Comparison of ENCODE assay signal across 8 cellular contexts in the genomic region with DNA sequence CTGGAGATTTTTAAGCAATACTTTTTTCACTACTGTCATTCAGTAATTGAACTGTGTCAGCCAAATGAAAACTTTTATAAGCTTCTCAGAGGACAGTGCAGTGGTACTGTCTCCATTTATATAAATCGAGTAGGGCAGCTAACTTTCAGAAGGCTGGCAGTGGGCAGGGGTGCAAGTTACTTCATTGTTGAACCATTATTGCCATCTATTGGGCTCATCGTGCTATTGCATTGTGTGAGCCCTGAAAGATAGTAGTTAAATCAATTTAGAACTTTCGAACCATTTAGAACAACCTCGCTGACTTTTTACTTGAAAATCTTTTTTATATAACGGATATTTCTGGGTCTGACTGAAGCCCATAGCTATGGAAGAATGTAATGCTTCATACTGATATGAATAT.
DNase-seq lines count a peak whose midpoint lies in the region; ATAC-seq and TF ChIP-seq lines count a peak whose summit lies in the region.

No MANE protein-coding gene starts in this region.

- H3K4me3 Mint-ChIP-seq in activated T-cell treated with anti-CD3 and anti-CD28 coated beads, Interleukin-2, amount 50 U/mL, for 24 hours: no peak overlapping the region
- H3K4me3 Mint-ChIP-seq in immature natural killer cell: no peak overlapping the region

- H3K9me3 Mint-ChIP-seq in activated T-cell treated with anti-CD3 and anti-CD28 coated beads, Interleukin-2, amount 50 U/mL, for 24 hours: no peaks in the 10 kb centered on the region
- no peaks in the 10 kb centered on the region for H3K9me3 Mint-ChIP-seq in immature natural killer cell

- H3K4me1 Mint-ChIP-seq in activated T-cell treated with anti-CD3 and anti-CD28 coated beads, Interleukin-2, amount 50 U/mL, for 24 hours (ENCODE audit: low read depth): no peaks in the 10 kb centered on the region
- H3K4me1 Mint-ChIP-seq in immature natural killer cell: no peaks in the 10 kb centered on the region

- no peak overlapping the region for H3K27ac Mint-ChIP-seq in activated T-cell treated with anti-CD3 and anti-CD28 coated beads, Interleukin-2, amount 50 U/mL, for 24 hours
- H3K27ac Mint-ChIP-seq in immature natural killer cell: no peak overlapping the region

- ATAC-seq in body of pancreas (peak; percentile 71), GM21723 (IDR thresholded peaks at IDR 0.05; ENCODE audit: unreplicated experiment) (no peak)
- ATAC-seq in stimulated activated naive CD8-positive, alpha-beta T cell treated with anti-CD3 and anti-CD28 coated beads, Interleukin-15, Interleukin-2, amounts not matched to agents 100 U/mL and 50 U/mL, for 24 hours: no peak

- no peaks in the 10 kb centered on the region for H3K4me1 ChIP-seq in body of pancreas

- 15 to 16% methylated on average over 5 of the region's 5 CpGs for WGBS in body of pancreas, 2 donors

- no peaks in the 10 kb centered on the region for H3K27me3 ChIP-seq in body of pancreas

- H3K27ac ChIP-seq in body of pancreas: no peak overlapping the region

- no peaks in the 10 kb centered on the region for H3K9me3 ChIP-seq in body of pancreas

- H3K36me3 Mint-ChIP-seq in activated T-cell treated with anti-CD3 and anti-CD28 coated beads, Interleukin-2, amount 50 U/mL, for 24 hours (ENCODE audit: low read depth): no peaks in the 10 kb centered on the region
- peaks cover 9 to 19% (median 14%) of the 10 kb centered on the region in 3 donors for H3K36me3 Mint-ChIP-seq in immature natural killer cell

- intact Hi-C loops in body of pancreas (cut with DNase I): no loop called here

- no peaks in the 10 kb centered on the region for H3K36me3 ChIP-seq in body of pancreas (replicated peaks in 1 of 2; ENCODE audit: insufficient read depth in 1 of 2, low read depth in 2 of 2)

- peak; percentile 17 to 74 (median 65) for TF ChIP-seq CTCF in body of pancreas (IDR thresholded peaks at IDR 0.05)

- DNase-seq in activated T-cell treated with anti-CD3 and anti-CD28 coated beads for 24 hours (ENCODE audit: low read depth) (peak; percentile 1), HT1080 (ENCODE audit: low read depth) (peak; percentile 62), NCI-H82 (lab: John Stamatoyannopoulos, UW) (peak; percentile 79), body of pancreas (peak; percentile 41 to 69 (median 62)), immature natural killer cell (peak; percentile 21 to 39 (median 29))
- no peak for DNase-seq in activated T-cell treated with anti-CD3 and anti-CD28 coated beads, Interleukin-2, amount 50 U/mL, for 24 hours
- peak; percentile 8 for DNase-seq in stimulated activated naive CD8-positive, alpha-beta T cell treated with anti-CD3 and anti-CD28 coated beads, Interleukin-15, Interleukin-2, amounts not matched to agents 100 U/mL and 50 U/mL, for 24 hours

- no peak for TF ChIP-seq POLR2A in body of pancreas (IDR thresholded peaks at IDR 0.05)

- no peaks in the 10 kb centered on the region for H3K27me3 Mint-ChIP-seq in activated T-cell treated with anti-CD3 and anti-CD28 coated beads, Interleukin-2, amount 50 U/mL, for 24 hours
- H3K27me3 Mint-ChIP-seq in immature natural killer cell (ENCODE audit: low read depth in 3 of 3): peaks cover 0 to 3% (median 2%) of the 10 kb centered on the region in 3 donors

- H3K4me3 ChIP-seq in body of pancreas: no peak overlapping the region
